ENCODE assay signal across 19 cellular contexts in the genomic region with DNA sequence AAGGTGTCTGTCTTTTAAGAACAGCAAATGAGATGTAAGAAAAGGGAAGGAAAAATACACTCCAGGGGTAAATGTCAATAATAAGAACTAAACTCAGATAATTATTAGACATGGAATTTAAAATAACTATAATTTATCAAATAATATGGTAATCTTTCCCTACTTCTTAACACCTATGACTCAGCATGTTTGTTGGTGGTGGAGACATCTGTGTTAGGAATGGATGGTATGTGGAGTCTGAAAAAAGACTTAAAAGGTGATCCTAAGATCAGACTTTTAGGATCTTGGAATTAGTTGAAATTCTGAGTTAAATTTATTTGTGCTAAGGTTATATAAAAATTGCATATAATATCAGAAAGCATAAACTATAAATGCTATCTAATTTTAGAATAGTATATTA.
A peak's percentile ranks its signal among the peaks of the same experiment; 100 is the strongest.
DNase-seq lines count a peak whose midpoint lies in the region; ATAC-seq and TF ChIP-seq lines count a peak whose summit lies in the region.
"Had no signal": no experiment of that assay in that cellular context is flagged by ENCODE, and none has a peak within 500 bp of the region (broad histone marks: within the 10 kb centered on the region; RNA-seq: fewer than 3 reads in every experiment).

No MANE protein-coding gene starts in this region.

- H3K79me2 ChIP-seq in mammary epithelial cell (ENCODE audit: insufficient read depth, low read length), result no peaks in the 10 kb centered on the region

- dilution Hi-C loops in mammary epithelial cell (cut with HindIII; ENCODE audit: low sequenced_read_pairs), result no loop called here

- no peaks in the 10 kb centered on the region for H4K20me1 ChIP-seq in mammary epithelial cell (ENCODE audit: insufficient read depth, low read length)

- H3K27me3 Mint-ChIP-seq in MCF 10A (ENCODE audit: insufficient read depth, unreplicated experiment), result no peaks in the 10 kb centered on the region

- H3K36me3 ChIP-seq in mammary epithelial cell (ENCODE audit: insufficient read depth, low read length) (no peaks in the 10 kb centered on the region), esophagus muscularis mucosa (no peaks in the 10 kb centered on the region)
- H3K36me3 ChIP-seq: SJCRH30 had no signal

- H3K4me1 Mint-ChIP-seq in MCF 10A (ENCODE audit: insufficient read depth, unreplicated experiment), result peaks cover 8% of the 10 kb centered on the region

- POLR2A ChIA-PET in MCF 10A (lab: Yijun Ruan, JAX), result no interaction called here

- peak; percentile 6 for DNase-seq in MCF 10A (ENCODE audit: unreplicated experiment)
- DNase-seq in mammary epithelial cell, result no peak
- peak; percentile 8 for DNase-seq in astrocyte of the cerebellum (ENCODE audit: low read depth)
- peak in 1 of 2 donors; percentile 32 for DNase-seq in foreskin keratinocyte
- DNase-seq in DMS114 treated with DMSO at 0.1 percent for 48 hours (lab: John Stamatoyannopoulos, UW; ENCODE audit: unreplicated experiment), result no peak
- no peak for DNase-seq in esophagus muscularis mucosa (ENCODE audit: extremely low spot score)
- DNase-seq in stimulated activated CD4-positive, alpha-beta T cell treated with anti-CD3 and anti-CD28 coated beads, Interleukin-1b, Interleukin-23, amount 100 ng/mL, for 48 hours, result no peak
- DNase-seq: 8988T, C1 segment of cervical spinal cord, DMS153, GOT3, NCI-H1436 treated with DMSO at 0.1 percent for 48 hours, NCI-H345, NCI-H526 treated with DMSO at 0.1 percent for 48 hours, SJCRH30, SW 1271 had no signal

- no peak overlapping the region for H2AFZ ChIP-seq in mammary epithelial cell (ENCODE audit: low read depth, low read length)

- peak; percentile 33 for ATAC-seq in foreskin keratinocyte
- ATAC-seq in GM21447 (IDR thresholded peaks at IDR 0.05; ENCODE audit: unreplicated experiment), result no peak
- ATAC-seq: GM12878 had no signal

- H3K27ac Mint-ChIP-seq in MCF 10A (ENCODE audit: low read depth, unreplicated experiment), result peak overlapping the region; percentile 80

- H3K4me1 ChIP-seq in mammary epithelial cell (ENCODE audit: insufficient read depth, low read length), result no peaks in the 10 kb centered on the region
- H3K4me1 ChIP-seq in foreskin keratinocyte, result peaks cover 4% of the 10 kb centered on the region
- no peaks in the 10 kb centered on the region for H3K4me1 ChIP-seq in esophagus muscularis mucosa

- H3K9ac ChIP-seq in mammary epithelial cell (ENCODE audit: insufficient read depth, low read length), result no peak overlapping the region

- BruUV-seq in MCF 10A (replicated peaks; lab: Mats Ljungman, UMichigan) (no TSS peak), mammary epithelial cell (replicated peaks; lab: Mats Ljungman, UMichigan) (no TSS peak)

- in situ Hi-C loops in mammary epithelial cell (cut with MboI; ENCODE audit: low sequenced_read_pairs in 2 of 2) (no loop called here), astrocyte of the cerebellum (cut with HindIII; ENCODE audit: low sequenced_read_pairs) (no loop called here)

- CTCF ChIA-PET in MCF 10A (lab: Yijun Ruan, JAX) (no interaction called here), mammary epithelial cell (lab: Charles Lee; ENCODE audit: low non-redundant PET) (no interaction called here)

- TF ChIP-seq POLR2A in esophagus muscularis mucosa (IDR thresholded peaks at IDR 0.05; ENCODE audit: low read depth), result no peak

- H3K36me3 Mint-ChIP-seq in MCF 10A (ENCODE audit: insufficient read depth, unreplicated experiment), result no peaks in the 10 kb centered on the region

- TF ChIP-seq EP300 in esophagus muscularis mucosa (IDR thresholded peaks at IDR 0.05), result no peak

- intact Hi-C loops in MCF 10A (cut with micrococcal nuclease), result no loop called here
- intact Hi-C loops in mammary epithelial cell (cut with micrococcal nuclease), result no loop called here
- intact Hi-C loops in esophagus muscularis mucosa (cut with DNase I), result no loop called here

- H3K4me2 ChIP-seq in mammary epithelial cell (ENCODE audit: insufficient read depth, low read depth, low read length), result no peak overlapping the region

- H3K9me3 ChIP-seq in mammary epithelial cell (replicated peaks; ENCODE audit: insufficient read depth, low read length) (peaks cover 2% of the 10 kb centered on the region), esophagus muscularis mucosa (no peaks in the 10 kb centered on the region)
- H3K9me3 ChIP-seq: SJCRH30 had no signal

- H3K27me3 ChIP-seq in mammary epithelial cell (ENCODE audit: insufficient read depth, low read length) (no peaks in the 10 kb centered on the region), foreskin keratinocyte (no peaks in the 10 kb centered on the region), esophagus muscularis mucosa (no peaks in the 10 kb centered on the region)
- H3K27me3 ChIP-seq: SJCRH30 had no signal

- TF ChIP-seq CTCF in MCF 10A (IDR thresholded peaks at IDR 0.05; ENCODE audit: unreplicated experiment) (no peak), mammary epithelial cell (conservative IDR thresholded peaks at IDR 0.05 in 1 of 2, IDR thresholded peaks at IDR 0.05 in 1 of 2; ENCODE audit: extremely low read depth in 1 of 2, insufficient read depth in 1 of 2, low read depth in 1 of 2, low read length in 2 of 2) (no peak), astrocyte of the cerebellum (IDR thresholded peaks at IDR 0.05; ENCODE audit: low read depth, low read length, missing control alignments) (no peak), foreskin keratinocyte (conservative IDR thresholded peaks at IDR 0.05) (no peak), esophagus muscularis mucosa (IDR thresholded peaks at IDR 0.05) (no peak)

- no peak overlapping the region for H3K4me3 Mint-ChIP-seq in MCF 10A (ENCODE audit: unreplicated experiment)

- H3K27ac ChIP-seq in mammary epithelial cell (ENCODE audit: insufficient read depth, low read depth, low read length) (no peak overlapping the region), foreskin keratinocyte (no peak overlapping the region), esophagus muscularis mucosa (replicated peaks in 1 of 4) (no peak overlapping the region)
- H3K27ac ChIP-seq: RWPE1, SJCRH30 had no signal

- H3K9me3 Mint-ChIP-seq in MCF 10A (ENCODE audit: unreplicated experiment), result no peaks in the 10 kb centered on the region

- no peak overlapping the region for H3K4me3 ChIP-seq in mammary epithelial cell (replicated peaks in 1 of 3; ENCODE audit: insufficient read depth in 1 of 3, low read depth in 2 of 3, low read length in 3 of 3)
- H3K4me3 ChIP-seq in astrocyte of the cerebellum (ENCODE audit: low read depth, low read length), result no peak overlapping the region
- no peak overlapping the region for H3K4me3 ChIP-seq in esophagus muscularis mucosa
- H3K4me3 ChIP-seq: GM12878, SJCRH30 had no signal

Comparison
In these comparisons a context has a peak if more than half of its experiments do, and no peak if none do; other contexts are left out.
1. DNase-seq: peak in MCF 10A (single experiment) and astrocyte of the cerebellum (single experiment); none in mammary epithelial cell (single experiment), DMS114 treated with DMSO at 0.1 percent for 48 hours (single experiment), esophagus muscularis mucosa (single experiment) and stimulated activated CD4-positive, alpha-beta T cell treated with anti-CD3 and anti-CD28 coated beads, Interleukin-1b, Interleukin-23, amount 100 ng/mL, for 48 hours (single experiment).